Comparison of ENCODE assay signal across 22 cellular contexts in the genomic region with DNA sequence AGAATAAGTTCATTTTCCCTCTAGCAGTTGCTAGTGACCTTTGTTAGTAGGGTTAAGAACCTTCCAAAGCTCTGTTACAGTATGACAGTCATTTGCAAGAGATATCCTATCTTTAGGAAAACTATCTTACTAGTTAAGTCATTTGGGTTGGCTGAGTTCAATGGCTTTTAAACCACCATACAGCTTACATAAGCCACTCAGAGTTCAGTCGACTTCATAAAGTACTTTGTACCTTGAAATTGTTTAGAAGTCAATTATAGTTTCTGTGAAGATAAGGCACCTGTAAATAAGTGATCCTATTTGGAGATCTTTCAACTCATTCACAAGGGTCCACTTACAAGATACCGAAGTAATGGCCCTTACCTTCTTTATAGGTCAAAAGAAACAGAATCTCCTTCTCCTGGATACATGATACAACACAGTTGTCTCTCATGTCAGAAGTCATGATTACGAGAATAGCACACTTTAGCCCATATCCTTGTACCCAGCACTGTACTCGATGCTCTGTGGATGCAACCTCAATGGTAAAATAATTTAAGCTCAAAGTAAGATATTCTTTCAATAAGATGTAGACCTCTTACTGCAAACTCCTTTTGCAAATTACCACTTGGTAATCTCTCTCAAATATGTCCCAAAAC.
"Had no signal": no experiment of that assay in that cellular context is flagged by ENCODE, and none has a peak within 500 bp of the region (broad histone marks: within the 10 kb centered on the region; RNA-seq: fewer than 3 reads in every experiment).

No MANE protein-coding gene starts in this region.

- ATAC-seq: esophagus mucosa; heart right ventricle; left ventricle myocardium superior; naive thymus-derived CD4-positive, alpha-beta T cell; stimulated activated effector memory CD8-positive, alpha-beta T cell treated with anti-CD3 and anti-CD28 coated beads, Interleukin-12 subunit alpha, Interleukin-12 subunit beta, amount 100 ng/mL, for 72 hours; stimulated activated naive CD8-positive, alpha-beta T cell treated with anti-CD3 and anti-CD28 coated beads, Interleukin-15, amount 100 ng/mL, for 72 hours had no signal

- H3K27me3 ChIP-seq: dorsolateral prefrontal cortex, heart right ventricle, neutrophil, right atrium auricular region, testis, tibial nerve had no signal

- H3K27me3 Mint-ChIP-seq: central memory CD8-positive, alpha-beta T cell; naive thymus-derived CD4-positive, alpha-beta T cell; stimulated activated naive CD8-positive, alpha-beta T cell treated with anti-CD3 and anti-CD28 coated beads, Interleukin-15, amount 100 ng/mL, for 72 hours had no signal

- H3K27ac ChIP-seq: dorsolateral prefrontal cortex, heart right ventricle, neutrophil, right atrium auricular region, testis, tibial nerve had no signal

- H3K4me3 Mint-ChIP-seq: central memory CD8-positive, alpha-beta T cell; immature natural killer cell; naive thymus-derived CD4-positive, alpha-beta T cell; nephron progenitor cell; stimulated activated effector memory CD8-positive, alpha-beta T cell treated with anti-CD3 and anti-CD28 coated beads, Interleukin-12 subunit alpha, Interleukin-12 subunit beta, amount 100 ng/mL, for 72 hours; stimulated activated naive CD8-positive, alpha-beta T cell treated with anti-CD3 and anti-CD28 coated beads, Interleukin-15, amount 100 ng/mL, for 72 hours had no signal

- H3K36me3 ChIP-seq: heart right ventricle, neutrophil, right atrium auricular region, tibial nerve had no signal

- FAIRE-seq: endometrium, frontal cortex, keratinocyte had no signal

- H3K36me3 Mint-ChIP-seq: immature natural killer cell; stimulated activated effector memory CD8-positive, alpha-beta T cell treated with anti-CD3 and anti-CD28 coated beads, Interleukin-12 subunit alpha, Interleukin-12 subunit beta, amount 100 ng/mL, for 72 hours had no signal

- H3K9me3 Mint-ChIP-seq: central memory CD8-positive, alpha-beta T cell; immature natural killer cell; nephron progenitor cell; stimulated activated effector memory CD8-positive, alpha-beta T cell treated with anti-CD3 and anti-CD28 coated beads, Interleukin-12 subunit alpha, Interleukin-12 subunit beta, amount 100 ng/mL, for 72 hours; stimulated activated naive CD8-positive, alpha-beta T cell treated with anti-CD3 and anti-CD28 coated beads, Interleukin-15, amount 100 ng/mL, for 72 hours had no signal

- DNase-seq: cortex of kidney; dorsolateral prefrontal cortex; effector CD8-positive, alpha-beta T cell; heart right ventricle; immature natural killer cell; left ventricle myocardium superior; mesendoderm; naive thymus-derived CD4-positive, alpha-beta T cell; nephron progenitor cell; stimulated activated CD4-positive, alpha-beta T cell treated with anti-CD3 and anti-CD28 coated beads, Interleukin-4, amount 100 ng/mL, for 1 hour; stimulated activated CD8-positive, alpha-beta memory T cell treated with anti-CD3 and anti-CD28 coated beads, Interleukin-4, amount 100 ng/mL, for 48 hours; stimulated activated naive CD8-positive, alpha-beta T cell treated with anti-CD3 and anti-CD28 coated beads, Interleukin-15, amount 100 ng/mL, for 72 hours; testis had no signal

- H3K27ac Mint-ChIP-seq: immature natural killer cell; naive thymus-derived CD4-positive, alpha-beta T cell; nephron progenitor cell; stimulated activated effector memory CD8-positive, alpha-beta T cell treated with anti-CD3 and anti-CD28 coated beads, Interleukin-12 subunit alpha, Interleukin-12 subunit beta, amount 100 ng/mL, for 72 hours; stimulated activated naive CD8-positive, alpha-beta T cell treated with anti-CD3 and anti-CD28 coated beads, Interleukin-15, amount 100 ng/mL, for 72 hours had no signal

- H3K4me1 Mint-ChIP-seq: naive thymus-derived CD4-positive, alpha-beta T cell; nephron progenitor cell; stimulated activated naive CD8-positive, alpha-beta T cell treated with anti-CD3 and anti-CD28 coated beads, Interleukin-15, amount 100 ng/mL, for 72 hours had no signal

- H3K9me3 ChIP-seq: heart right ventricle, neutrophil, right atrium auricular region, testis had no signal

- H3K4me1 ChIP-seq: right atrium auricular region, testis, tibial nerve had no signal

- H3K4me3 ChIP-seq: dorsolateral prefrontal cortex, heart right ventricle, right atrium auricular region, testis, tibial nerve had no signal
